ENCODE assay signal across 29 cellular contexts in genomic region chr2:48760848-48761247, GRCh38. TPM values are rescaled to one million over a fixed set of nuclear protein-coding genes. Genes with fewer than 3 reads are reported as not detected.
"Had no signal": no experiment of that assay in that cellular context is flagged by ENCODE, and none has a peak within 500 bp of the region (broad histone marks: within the 10 kb centered on the region; RNA-seq: fewer than 3 reads in every experiment).

No MANE protein-coding gene starts in this region.

- H3K4me3 Mint-ChIP-seq: dendritic cell treated with granulocyte-macrophage colony-stimulating factor and Interleukin-4, amounts not matched to agents 40 ng/mL and 50 ng/mL, for 4 days; effector memory CD8-positive, alpha-beta T cell; mesothelial cell of epicardium had no signal

- H3K36me3 Mint-ChIP-seq: mesothelial cell of epicardium had no signal

- H3K27me3 ChIP-seq: colonic mucosa had no signal

- H3K9me3 ChIP-seq: colonic mucosa, esophagus squamous epithelium, gastrocnemius medialis, mucosa of descending colon had no signal

- H3K4me1 ChIP-seq: colonic mucosa, esophagus squamous epithelium, gastrocnemius medialis, heart right ventricle, left lung, lower lobe of right lung had no signal

- H3K27ac ChIP-seq: colonic mucosa, esophagus squamous epithelium, gastrocnemius medialis, heart right ventricle, left lung, lower lobe of right lung had no signal

- H3K36me3 ChIP-seq: colonic mucosa, esophagus squamous epithelium, gastrocnemius medialis, heart right ventricle, left lung, lower lobe of right lung had no signal

- H3K27ac Mint-ChIP-seq: dendritic cell treated with granulocyte-macrophage colony-stimulating factor and Interleukin-4, amounts not matched to agents 40 ng/mL and 50 ng/mL, for 4 days; effector memory CD8-positive, alpha-beta T cell; mesothelial cell of epicardium had no signal

- H3K4me3 ChIP-seq: colonic mucosa, esophagus squamous epithelium, gastrocnemius medialis, heart right ventricle, left lung, lower lobe of right lung, mucosa of descending colon had no signal

- FAIRE-seq: endothelial cell of umbilical vein, islet of Langerhans, keratinocyte had no signal

- ATAC-seq: effector memory CD8-positive, alpha-beta T cell; gastrocnemius medialis; heart right ventricle; left cardiac atrium; left lung; left ventricle myocardium superior; lower lobe of right lung; mucosa of descending colon had no signal

- H3K9me3 Mint-ChIP-seq: dendritic cell treated with granulocyte-macrophage colony-stimulating factor and Interleukin-4, amounts not matched to agents 40 ng/mL and 50 ng/mL, for 4 days; effector memory CD8-positive, alpha-beta T cell had no signal

- DNase-seq: colonic mucosa; cortex of kidney; effector CD8-positive, alpha-beta T cell; effector memory CD8-positive, alpha-beta T cell; esophagus squamous epithelium; foreskin fibroblast; foreskin melanocyte; gastrocnemius medialis; glutamatergic neuron; head of caudate nucleus; heart right ventricle; hippocampal formation; left cardiac atrium; left lung; left ventricle myocardium superior; lower lobe of right lung; mesenchymal stem cell; mucosa of descending colon had no signal

RNA-seq across cellular contexts. Expression of gene LHCGR, which starts 5.3 kb away (rescaled TPM):
- total RNA-seq: chondrocyte, colonic mucosa, dermis microvascular lymphatic vessel endothelial cell, endothelial cell of umbilical vein, epithelial cell of proximal tubule, gastrocnemius medialis, kidney epithelial cell, lung microvascular endothelial cell, mucosa of descending colon, myocyte had no signal
- polyA plus RNA-seq: endothelial cell of umbilical vein, keratinocyte had no signal
